10 cellular contexts compared by ENCODE assay signal in genomic region chr7:149865437-149865836, GRCh38. TPM values are rescaled to one million over a fixed set of nuclear protein-coding genes. Genes with fewer than 3 reads are reported as not detected.
DNase-seq lines count a peak whose midpoint lies in the region; ATAC-seq and TF ChIP-seq lines count a peak whose summit lies in the region.
"Had no signal": no experiment of that assay in that cellular context is flagged by ENCODE, and none has a peak within 500 bp of the region (broad histone marks: within the 10 kb centered on the region; RNA-seq: fewer than 3 reads in every experiment).

No MANE protein-coding gene starts in this region.

- TF ChIP-seq CTCF in CD14-positive monocyte (IDR thresholded peaks at IDR 0.05) (no peak), fibroblast of pulmonary artery (IDR thresholded peaks at IDR 0.05; ENCODE audit: low read length, missing control alignments) (no peak)

- H3K9me3 Mint-ChIP-seq in CD14-positive monocyte: no peaks in the 10 kb centered on the region

- ATAC-seq in HG03354 (IDR thresholded peaks at IDR 0.05; ENCODE audit: poor library complexity, severe bottlenecking, unreplicated experiment) (peak; percentile 51), GM19324 (IDR thresholded peaks at IDR 0.05; ENCODE audit: low FRiP score, unreplicated experiment) (no peak)

- peaks cover 32 to 39% of the 10 kb centered on the region in 2 donors for H3K36me3 Mint-ChIP-seq in CD14-positive monocyte

- H3K4me1 Mint-ChIP-seq in CD14-positive monocyte: peaks cover 28% of the 10 kb centered on the region

- no peak overlapping the region for H3K4me3 Mint-ChIP-seq in CD14-positive monocyte

- intact Hi-C loops in CD14-positive monocyte (cut with micrococcal nuclease): no loop called here

- H3K27ac Mint-ChIP-seq in CD14-positive monocyte: peak overlapping the region in 2 of 7 donors; percentile 46 to 54

- H3K27me3 Mint-ChIP-seq in CD14-positive monocyte (ENCODE audit: low read depth in 3 of 3): no peaks in the 10 kb centered on the region

- H3K4me3 ChIP-seq in fibroblast of pulmonary artery (replicated peaks; ENCODE audit: low read depth, low read length): no peak overlapping the region
- H3K4me3 ChIP-seq: ovary had no signal

- peak; percentile 29 for DNase-seq in CD14-positive monocyte (ENCODE audit: low spot score)
- DNase-seq in activated CD4-positive, alpha-beta T cell treated with anti-CD3 and anti-CD28 coated beads, Interleukin-2, amount 50 U/mL, for 4 hours: peak; percentile 39 to 46
- DNase-seq in fibroblast of pulmonary artery (ENCODE audit: low read depth): peak; percentile 62
- no peak for DNase-seq in cerebellar nuclear complex (lab: John Stamatoyannopoulos, UW)
- no peak for DNase-seq in germinal center (ENCODE audit: low spot score)
- no peak for DNase-seq in AG08395 (ENCODE audit: low spot score)
- DNase-seq: hippocampal formation, ovary had no signal

RNA-seq across cellular contexts. Expression of gene ATP6V0E2, which starts 8.3 kb away (rescaled TPM):
- 10 to 100 TPM in 1 of 2 donors, 1 to 10 TPM in 1; 8.2 to 13.3 TPM for polyA plus RNA-seq in CD14-positive monocyte

RNA-seq across cellular contexts. Expression of gene ZNF862, which starts 27.3 kb away (rescaled TPM):
- 1 to 10 TPM; 1.3 to 2.7 TPM for polyA plus RNA-seq in CD14-positive monocyte

Comparison
In these comparisons a context has a peak if more than half of its experiments do, and no peak if none do; other contexts are left out.
1. DNase-seq: peak in CD14-positive monocyte (single experiment), activated CD4-positive, alpha-beta T cell treated with anti-CD3 and anti-CD28 coated beads, Interleukin-2, amount 50 U/mL, for 4 hours (2 of 2) and fibroblast of pulmonary artery (single experiment); none in cerebellar nuclear complex (0 of 2), germinal center (single experiment) and AG08395 (single experiment).